Comparison of ENCODE assay signal across 19 cellular contexts in genomic region chr2:195721042-195721441, GRCh38.
"Had no signal": no experiment of that assay in that cellular context is flagged by ENCODE, and none has a peak within 500 bp of the region (broad histone marks: within the 10 kb centered on the region; RNA-seq: fewer than 3 reads in every experiment).

No MANE protein-coding gene starts in this region.

- DNase-seq: activated CD4-positive, alpha-beta T cell treated with anti-CD3 and anti-CD28 coated beads for 4 hours; activated CD8-positive, alpha-beta memory T cell treated with anti-CD3 and anti-CD28 coated beads, Interleukin-2, amount 50 U/mL, for 4 hours; activated CD8-positive, alpha-beta T cell treated with anti-CD3 and anti-CD28 coated beads for 36 hours; activated gamma-delta T cell treated with Interleukin-2 at 50 U/mL for 16 hours; activated naive CD4-positive, alpha-beta T cell treated with anti-CD3 and anti-CD28 coated beads, Interleukin-2, amount 50 U/mL, for 16 hours; activated T-cell treated with anti-CD3 and anti-CD28 coated beads, Interleukin-2, amount 50 U/mL, for 72 hours; aorta; MM.1S; NCI-H1105; NCI-H1436 treated with DMSO at 0.1 percent for 48 hours; NCI-H187; NCI-H2081 treated with DMSO at 0.1 percent for 48 hours; NCI-H446; NCI-H524; SHP77; WERI-Rb-1 had no signal

- H3K4me3 Mint-ChIP-seq: activated CD8-positive, alpha-beta T cell treated with anti-CD3 and anti-CD28 coated beads for 36 hours; activated T-cell treated with anti-CD3 and anti-CD28 coated beads, Interleukin-2, amount 50 U/mL, for 72 hours had no signal

- H3K27ac ChIP-seq: KMS-11, WERI-Rb-1 had no signal

- H3K9ac ChIP-seq: KMS-11 had no signal

- ATAC-seq: activated CD4-positive, CD25-positive, alpha-beta regulatory T cell treated with anti-CD3 and anti-CD28 coated beads, Interleukin-2, amount 50 U/mL, for 24 hours; activated CD8-positive, alpha-beta T cell treated with anti-CD3 and anti-CD28 coated beads for 36 hours; activated T-cell treated with anti-CD3 and anti-CD28 coated beads, Interleukin-2, amount 50 U/mL, for 72 hours had no signal

- H3K27ac Mint-ChIP-seq: activated CD8-positive, alpha-beta T cell treated with anti-CD3 and anti-CD28 coated beads for 36 hours; activated T-helper 2 cell treated with anti-CD3 and anti-CD28 coated beads, Interferon-gamma antibody, Interleukin-2, Interleukin-4, amounts not matched to agents 10 μg/mL and 5 μg/mL and 100 μg/mL, durations not matched to agents 14 hours and 24 hours and 36 hours had no signal

- H3K4me2 ChIP-seq: KMS-11 had no signal

- H3K27me3 Mint-ChIP-seq: activated CD8-positive, alpha-beta T cell treated with anti-CD3 and anti-CD28 coated beads for 36 hours had no signal

- H3K9me3 Mint-ChIP-seq: activated CD8-positive, alpha-beta T cell treated with anti-CD3 and anti-CD28 coated beads for 36 hours; activated T-cell treated with anti-CD3 and anti-CD28 coated beads, Interleukin-2, amount 50 U/mL, for 72 hours; activated T-helper 2 cell treated with anti-CD3 and anti-CD28 coated beads, Interferon-gamma antibody, Interleukin-2, Interleukin-4, amounts not matched to agents 10 μg/mL and 5 μg/mL and 100 μg/mL, durations not matched to agents 14 hours and 24 hours and 36 hours had no signal
